In genomic region chr10:120423350-120424197, GRCh38 we compare ENCODE assay signal across 8 cellular contexts. TPM values are rescaled to one million over a fixed set of nuclear protein-coding genes. Genes with fewer than 3 reads are reported as not detected.
DNase-seq lines count a peak whose midpoint lies in the region; ATAC-seq and TF ChIP-seq lines count a peak whose summit lies in the region.

No MANE protein-coding gene starts in this region.

- no peak for ATAC-seq in GM19328 (IDR thresholded peaks at IDR 0.05; ENCODE audit: unreplicated experiment)

- intact Hi-C loops in head of caudate nucleus (cut with DNase I) = loop anchor here (10.0 kb wide), 1 partner anchor 311 kb away; no protein-coding TSS in a partner anchor

- TF ChIP-seq CTCF in GM20000 (IDR thresholded peaks at IDR 0.05; ENCODE audit: extremely low read depth, missing control alignments) = peak; percentile 94

- DNase-seq in NCI-H2107 treated with DMSO at 0.1 percent for 48 hours (lab: John Stamatoyannopoulos, UW; ENCODE audit: unreplicated experiment) (peak; percentile 0), NCI-H2107 (lab: John Stamatoyannopoulos, UW) (no peak), GM20000 (ENCODE audit: low spot score) (peak; percentile 61), M059J (ENCODE audit: low read depth) (peak; percentile 93), head of caudate nucleus (peak in 41 of 42 donors; percentile 35 to 86 (median 63)), renal cortical epithelial cell (ENCODE audit: low read depth) (peak; percentile 75)
- peak; percentile 29 to 38 for DNase-seq in activated CD4-positive, alpha-beta T cell treated with anti-CD3 and anti-CD28 coated beads, Interleukin-2, amount 50 U/mL, for 48 hours

RNA-seq across cellular contexts. Expression of gene PLPP4, which starts 33.5 kb away (rescaled TPM):
- 55.4 and 69.2 TPM in 2 replicates for total RNA-seq in M059J (2014; rRNA removed; shearing (Covaris generic))
- total RNA-seq in renal cortical epithelial cell = 20.0 and 30.3 TPM in 2 replicates
